Comparison of ENCODE assay signal across 1 cellular context in the genomic region with DNA sequence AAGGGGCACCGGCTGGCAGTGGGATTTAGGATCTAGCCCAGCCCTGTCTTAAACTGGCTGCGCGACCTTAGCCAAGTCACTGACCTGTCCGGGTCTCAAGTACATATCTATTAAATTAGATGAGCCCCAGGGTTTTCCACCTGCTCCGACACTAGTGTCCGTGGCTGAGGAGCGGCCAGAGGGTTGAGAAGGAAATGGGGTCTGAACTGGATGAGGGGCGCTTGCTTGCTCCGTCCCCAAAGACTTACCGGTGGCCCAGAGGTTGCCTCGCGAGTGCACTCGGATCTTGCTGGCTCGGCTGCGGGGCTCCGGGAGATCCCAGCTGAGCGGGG.
TF ChIP-seq lines count a peak whose summit lies in the region.

No MANE protein-coding gene starts in this region.

TF ChIP-seq in HCT116, 20 proteins besides CTCF, POLR2A, EP300 and RAD21 (continued from another document):
- TF ChIP-seq, protein P1, sequence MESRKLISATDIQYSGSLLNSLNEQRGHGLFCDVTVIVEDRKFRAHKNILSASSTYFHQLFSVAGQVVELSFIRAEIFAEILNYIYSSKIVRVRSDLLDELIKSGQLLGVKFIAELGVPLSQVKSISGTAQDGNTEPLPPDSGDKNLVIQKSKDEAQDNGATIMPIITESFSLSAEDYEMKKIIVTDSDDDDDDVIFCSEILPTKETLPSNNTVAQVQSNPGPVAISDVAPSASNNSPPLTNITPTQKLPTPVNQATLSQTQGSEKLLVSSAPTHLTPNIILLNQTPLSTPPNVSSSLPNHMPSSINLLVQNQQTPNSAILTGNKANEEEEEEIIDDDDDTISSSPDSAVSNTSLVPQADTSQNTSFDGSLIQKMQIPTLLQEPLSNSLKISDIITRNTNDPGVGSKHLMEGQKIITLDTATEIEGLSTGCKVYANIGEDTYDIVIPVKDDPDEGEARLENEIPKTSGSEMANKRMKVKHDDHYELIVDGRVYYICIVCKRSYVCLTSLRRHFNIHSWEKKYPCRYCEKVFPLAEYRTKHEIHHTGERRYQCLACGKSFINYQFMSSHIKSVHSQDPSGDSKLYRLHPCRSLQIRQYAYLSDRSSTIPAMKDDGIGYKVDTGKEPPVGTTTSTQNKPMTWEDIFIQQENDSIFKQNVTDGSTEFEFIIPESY (IDR thresholded peaks at IDR 0.05; ENCODE audit: extremely low read depth, insufficient replicate concordance, low read length) = no peak
- TF ChIP-seq, protein P2, sequence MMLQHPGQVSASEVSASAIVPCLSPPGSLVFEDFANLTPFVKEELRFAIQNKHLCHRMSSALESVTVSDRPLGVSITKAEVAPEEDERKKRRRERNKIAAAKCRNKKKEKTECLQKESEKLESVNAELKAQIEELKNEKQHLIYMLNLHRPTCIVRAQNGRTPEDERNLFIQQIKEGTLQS (IDR thresholded peaks at IDR 0.05) = no peak
- TF ChIP-seq ZFX (IDR thresholded peaks at IDR 0.05) (no peak), ZNF274 (IDR thresholded peaks at IDR 0.05; ENCODE audit: low read depth, low read length) (no peak), FOSL1 (IDR thresholded peaks at IDR 0.05; ENCODE audit: low read depth) (no peak), CEBPB (IDR thresholded peaks at IDR 0.05; ENCODE audit: low read depth) (no peak)
